Comparison of ENCODE assay signal across 8 cellular contexts in the genomic region with DNA sequence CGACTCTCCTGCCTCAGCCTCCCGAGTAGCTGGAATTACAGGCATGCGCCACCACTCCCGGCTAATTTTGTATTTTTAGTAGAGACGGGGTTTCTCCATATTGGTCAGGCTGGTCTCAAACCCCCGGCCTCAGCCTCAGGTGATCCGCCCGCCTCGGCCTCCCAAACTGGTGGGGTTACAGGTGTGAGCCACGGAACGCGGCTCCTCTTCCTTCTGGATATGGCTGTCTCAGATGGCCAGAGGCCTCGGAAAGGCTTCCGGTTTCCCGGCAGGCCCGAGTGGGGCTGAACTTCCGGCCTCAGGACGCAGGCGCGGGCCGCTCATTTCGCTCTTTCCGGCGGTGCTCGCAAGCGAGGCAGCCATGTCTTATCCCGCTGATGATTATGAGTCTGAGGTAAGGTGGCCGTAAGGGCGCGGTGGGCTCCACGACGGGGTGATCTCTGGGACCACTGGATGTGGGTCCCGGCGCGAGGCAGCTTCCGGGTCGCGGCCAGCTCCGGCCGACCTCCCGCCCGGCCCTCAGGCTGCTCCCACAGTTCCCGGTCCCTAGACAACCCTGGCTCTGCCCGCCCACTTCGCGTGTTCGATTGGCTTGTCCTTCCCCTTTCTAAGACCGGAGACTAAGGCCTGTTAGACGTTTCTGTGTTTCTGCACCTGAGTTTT. TPM values are rescaled to one million over a fixed set of nuclear protein-coding genes. Genes with fewer than 3 reads are reported as not detected.
A peak's percentile ranks its signal among the peaks of the same experiment; 100 is the strongest.
DNase-seq lines count a peak whose midpoint lies in the region; ATAC-seq, FAIRE-seq and TF ChIP-seq lines count a peak whose summit lies in the region.

Gene EIF3L (plus strand): TSS at position 331 of the 663 bp plus-strand sequence. CDS start 31 bp downstream, at position 362.

- H3K79me2 ChIP-seq in OCI-LY7 (ENCODE audit: insufficient read depth, low read depth, low read length) = peaks cover 49% of the 10 kb centered on the region
- H3K79me2 ChIP-seq in endothelial cell of umbilical vein (ENCODE audit: control insufficient read depth, insufficient read depth, low read length) = peaks cover 50% of the 10 kb centered on the region

- H3K4me1 Mint-ChIP-seq in CD8-positive, alpha-beta T cell (ENCODE audit: low read depth) = peaks cover 43% of the 10 kb centered on the region

- peak; percentile 94 for TF ChIP-seq POLR2A in endothelial cell of umbilical vein (IDR thresholded peaks at IDR 0.05; ENCODE audit: low read depth, low read length)

- peak within 1 kb of the TSS; percentile 60 for H3K27ac ChIP-seq in CD8-positive, alpha-beta T cell (ENCODE audit: low read depth, low read length)
- H3K27ac ChIP-seq in OCI-LY7 (ENCODE audit: low read depth, low read length, poor library complexity, severe bottlenecking) (peak within 1 kb of the TSS; percentile 65), endothelial cell of umbilical vein (ENCODE audit: insufficient read depth, low read depth, low read length) (peak within 1 kb of the TSS; percentile 79)

- H3K4me3 ChIP-seq in CD8-positive, alpha-beta T cell (ENCODE audit: low read depth, low read length) = peak within 1 kb of the TSS; percentile 63
- peak within 1 kb of the TSS; percentile 96 for H3K4me3 ChIP-seq in OCI-LY7 (ENCODE audit: low read depth, low read length, poor library complexity, severe bottlenecking)
- peak within 1 kb of the TSS; percentile 86 to 97 (median 95) for H3K4me3 ChIP-seq in endothelial cell of umbilical vein (replicated peaks in 1 of 3; ENCODE audit: insufficient read depth in 1 of 3, low read depth in 1 of 3, low read length in 3 of 3)

- BruUV-seq in OCI-LY7 (replicated peaks; lab: Mats Ljungman, UMichigan) = no TSS peak
- no TSS peak for BruUV-seq in endothelial cell of umbilical vein (replicated peaks; lab: Mats Ljungman, UMichigan)

- peaks cover 32% of the 10 kb centered on the region for H3K36me3 Mint-ChIP-seq in CD8-positive, alpha-beta T cell

- peak within 1 kb of the TSS; percentile 79 for H3K4me2 ChIP-seq in OCI-LY7 (ENCODE audit: low read length)
- peak within 1 kb of the TSS; percentile 94 for H3K4me2 ChIP-seq in endothelial cell of umbilical vein (ENCODE audit: insufficient read depth, low read length)

- H2AFZ ChIP-seq in OCI-LY7 (ENCODE audit: low read length) = peak within 1 kb of the TSS; percentile 74
- H2AFZ ChIP-seq in endothelial cell of umbilical vein (ENCODE audit: low read depth, low read length) = peak within 1 kb of the TSS; percentile 87

- peak within 1 kb of the TSS; percentile 98 for H3K27ac Mint-ChIP-seq in CD8-positive, alpha-beta T cell

- peak; percentile 93 for FAIRE-seq in endothelial cell of umbilical vein (lab: Jason Lieb, UNC)

- no peaks in the 10 kb centered on the region for H3K9me3 Mint-ChIP-seq in CD8-positive, alpha-beta T cell

- peaks cover 27% of the 10 kb centered on the region for H3K4me1 ChIP-seq in CD8-positive, alpha-beta T cell (ENCODE audit: insufficient read depth, low read length)
- H3K4me1 ChIP-seq in OCI-LY7 (ENCODE audit: insufficient read depth, low read length, poor library complexity, severe bottlenecking) = peaks cover 25% of the 10 kb centered on the region
- H3K4me1 ChIP-seq in endothelial cell of umbilical vein (ENCODE audit: control insufficient read depth, extremely low read depth, insufficient read depth, low read length) = peaks cover 17% of the 10 kb centered on the region

- peak; percentile 67 for ATAC-seq in CD8-positive, alpha-beta T cell
- ATAC-seq in GM19468 (IDR thresholded peaks at IDR 0.05; ENCODE audit: extremely low read depth, unreplicated experiment) = peak; percentile 43

- peak within 1 kb of the TSS; percentile 84 for H3K4me3 Mint-ChIP-seq in CD8-positive, alpha-beta T cell

- H3K9ac ChIP-seq in endothelial cell of umbilical vein (replicated peaks; ENCODE audit: extremely low read depth, insufficient read depth, low read length) = peak within 1 kb of the TSS; percentile 92

- H3K36me3 ChIP-seq in CD8-positive, alpha-beta T cell (ENCODE audit: insufficient read depth, low read length) = peaks cover 21% of the 10 kb centered on the region
- peaks cover 41% of the 10 kb centered on the region for H3K36me3 ChIP-seq in OCI-LY7 (ENCODE audit: insufficient read depth, low read length)
- peaks cover 11 to 18% of the 10 kb centered on the region in 2 experiments for H3K36me3 ChIP-seq in endothelial cell of umbilical vein (ENCODE audit: control insufficient read depth in 2 of 2, extremely low read depth in 1 of 2, insufficient read depth in 2 of 2, low read length in 2 of 2)

- H3K27me3 Mint-ChIP-seq in CD8-positive, alpha-beta T cell (ENCODE audit: low read depth) = no peaks in the 10 kb centered on the region

- H4K20me1 ChIP-seq in OCI-LY7 (ENCODE audit: insufficient read depth, low read length) (no peaks in the 10 kb centered on the region), endothelial cell of umbilical vein (replicated peaks; ENCODE audit: control insufficient read depth, extremely low read depth, insufficient read depth, low read length) (peaks cover 4% of the 10 kb centered on the region)

- TF ChIP-seq CTCF in CD8-positive, alpha-beta T cell (IDR thresholded peaks at IDR 0.05) = no peak
- TF ChIP-seq CTCF in OCI-LY7 (conservative IDR thresholded peaks at IDR 0.05; ENCODE audit: low read length) (no peak), endothelial cell of umbilical vein (IDR thresholded peaks at IDR 0.05; ENCODE audit: extremely low read depth in 1 of 2, insufficient read depth in 1 of 2, low read depth in 1 of 2, low read length in 2 of 2) (no peak)

- no peaks in the 10 kb centered on the region for H3K27me3 ChIP-seq in CD8-positive, alpha-beta T cell (ENCODE audit: insufficient read depth, low read length)
- H3K27me3 ChIP-seq in endothelial cell of umbilical vein (ENCODE audit: control insufficient read depth in 2 of 2, insufficient read depth in 2 of 2, low read length in 2 of 2) = no peaks in the 10 kb centered on the region

- POLR2A ChIA-PET in CD8-positive, alpha-beta T cell (lab: Charles Lee) = interaction anchor here (1.4 kb wide), 1 partner anchor 191 kb away, joined by 6 read pairs; the partner anchor contains the start of gene PDXP
- POLR2A ChIA-PET in OCI-LY7 (lab: Charles Lee) = interaction anchor here (0.8 kb wide), 1 partner anchor 14 kb away, joined by 3 read pairs; no protein-coding TSS in a partner anchor
- POLR2A ChIA-PET in endothelial cell of umbilical vein (lab: Charles Lee) = interaction anchor here (0.6 kb wide), 1 partner anchor 42 kb away, joined by 4 read pairs; no protein-coding TSS in a partner anchor

- DNase-seq in CD8-positive, alpha-beta T cell = peak; percentile 73 to 89 (median 85)
- DNase-seq in HUDEP-2 (lab: John Stamatoyannopoulos, UW; ENCODE audit: unreplicated experiment in 76 of 76) (peak in 75 of 76 experiments; percentile 9 to 89 (median 77)), OCI-LY7 (ENCODE audit: low spot score) (peak; percentile 92), activated T-cell treated with anti-CD3 and anti-CD28 coated beads for 1 hour (ENCODE audit: low read depth) (peak; percentile 75), endothelial cell of umbilical vein (ENCODE audit: low read depth, low spot score) (peak; percentile 94), midbrain (lab: John Stamatoyannopoulos, UW) (peak; percentile 94)
- peak; percentile 85 to 88 for DNase-seq in stimulated activated CD8-positive, alpha-beta memory T cell treated with anti-CD3 and anti-CD28 coated beads, Interleukin-15, amount 100 ng/mL, for 48 hours (ENCODE audit: low read depth in 2 of 2)

- intact Hi-C loops in CD8-positive, alpha-beta T cell (cut with DNase I, micrococcal nuclease) = loop anchor here (1.0 to 10.0 kb wide), 5 partner anchors 104 to 546 kb away; partner anchors contain the start of genes C22orf23 (in 1 of the 2) and POLR2F (in 1 of the 2)
- intact Hi-C loops in OCI-LY7 (cut with micrococcal nuclease; ENCODE audit: unreplicated experiment) (no loop called here), endothelial cell of umbilical vein (cut with micrococcal nuclease) (loop anchor here (2.0 kb wide), 1 partner anchor 40 kb away; no protein-coding TSS in a partner anchor)

- H3K9me3 ChIP-seq in CD8-positive, alpha-beta T cell (ENCODE audit: low read length) = no peaks in the 10 kb centered on the region
- H3K9me3 ChIP-seq in OCI-LY7 (ENCODE audit: low read length) (peaks cover 7% of the 10 kb centered on the region; the same call in 1 of the 2 replicates), endothelial cell of umbilical vein (replicated peaks; ENCODE audit: control insufficient read depth, insufficient read depth, low read length) (no peaks in the 10 kb centered on the region)

- H3K9me2 ChIP-seq in OCI-LY7 (ENCODE audit: insufficient read depth, low read length) = no peaks in the 10 kb centered on the region

- CTCF ChIA-PET in CD8-positive, alpha-beta T cell (lab: Charles Lee) = interaction anchor here (1.1 to 1.2 kb wide), 2 partner anchors 10 to 30 kb away, joined by 3 to 4 read pairs; no protein-coding TSS in a partner anchor
- CTCF ChIA-PET in OCI-LY7 (lab: Charles Lee; ENCODE audit: unreplicated experiment) = no interaction called here
- CTCF ChIA-PET in endothelial cell of umbilical vein (lab: Charles Lee) = interaction anchor here (2.0 kb wide), 2 partner anchors 14 to 32 kb away, joined by 6 to 9 read pairs; no protein-coding TSS in a partner anchor

- dilution Hi-C loops in endothelial cell of umbilical vein (cut with MboI; ENCODE audit: extremely low pct_ligation_motif_present, low sequenced_read_pairs) = no loop called here

- no peaks in the 10 kb centered on the region for H3K9me1 ChIP-seq in endothelial cell of umbilical vein (replicated peaks; ENCODE audit: control insufficient read depth, extremely low read depth, insufficient read depth, low read length)

TF ChIP-seq in endothelial cell of umbilical vein, 7 proteins besides CTCF, POLR2A, EP300 and RAD21:
- no peak for TF ChIP-seq JUN (IDR thresholded peaks at IDR 0.05; ENCODE audit: borderline replicate concordance, insufficient read depth, insufficient read length, low read depth)
- peak; percentile 81 for TF ChIP-seq POLR2AphosphoS5 (IDR thresholded peaks at IDR 0.05; ENCODE audit: insufficient read depth, low read depth, low read length)

RNA-seq across cellular contexts. Expression of gene EIF3L, which starts in this region (rescaled TPM):
- 100 to 1,000 TPM; 510 to 518 TPM for total RNA-seq in CD8-positive, alpha-beta T cell
- 443 and 503 TPM in 2 replicates for total RNA-seq in OCI-LY7 (2014; rRNA removed; shearing (Covaris generic))
- 596 and 649 TPM in 2 replicates for total RNA-seq in OCI-LY7 (2022)
- 442 and 479 TPM in 2 replicates for total RNA-seq in endothelial cell of umbilical vein
- polyA plus RNA-seq in endothelial cell of umbilical vein = 601 and 647 TPM in 2 replicates
- 624 and 642 TPM in 2 replicates for polyA plus RNA-seq in endothelial cell of umbilical vein (2011; cell fraction: cytosol; rRNA removed)
- 261 and 274 TPM in 2 replicates for polyA plus RNA-seq in endothelial cell of umbilical vein (2011; cell fraction: nucleus; rRNA removed)
- 656 and 666 TPM in 2 replicates for polyA plus RNA-seq in endothelial cell of umbilical vein (2012)
- polyA minus RNA-seq in endothelial cell of umbilical vein = 794 and 798 TPM in 2 replicates
- 217 TPM for polyA minus RNA-seq in endothelial cell of umbilical vein (2011; cell fraction: cytosol; rRNA and poly(A)+ RNA removed)
- polyA minus RNA-seq in endothelial cell of umbilical vein (2011; cell fraction: nucleus; rRNA and poly(A)+ RNA removed) = 110 and 171 TPM in 2 replicates

Comparison
In these comparisons a context has a peak if more than half of its experiments do, and no peak if none do; other contexts are left out.
1. Peak in every context shown above with its lines: DNase-seq, ATAC-seq, H3K4me3 ChIP-seq and H3K27ac ChIP-seq.